Comparison of ENCODE assay signal across 22 cellular contexts in genomic region chr18:25639601-25640000, GRCh38.
"Had no signal": no experiment of that assay in that cellular context is flagged by ENCODE, and none has a peak within 500 bp of the region (broad histone marks: within the 10 kb centered on the region; RNA-seq: fewer than 3 reads in every experiment).

No MANE protein-coding gene starts in this region.

- DNase-seq: Kasumi-1, MV-4-11, NCI-H1048, NCI-H1105, NCI-H1417, NCI-H1436 treated with DMSO at 0.1 percent for 48 hours, NCI-H1694, NCI-H187 treated with DMSO at 0.1 percent for 48 hours, NCI-H2029 treated with DMSO at 0.1 percent for 48 hours, NCI-H2227 treated with DMSO at 0.1 percent for 48 hours, NCI-H524, NCI-H69, NCI-H774, PC-3, SHP77, SK-N-SH, SW 1271 had no signal

- H3K9me3 ChIP-seq: SK-N-SH had no signal

- ATAC-seq: HepG2, K562, Panc1, PC-3 had no signal

- H3K9ac ChIP-seq: KMS-11, SK-N-SH had no signal

- H3K27ac ChIP-seq: KMS-11, RWPE1 had no signal

- H3K4me2 ChIP-seq: KMS-11, SK-N-SH had no signal

- H3K9me2 ChIP-seq: SK-N-SH had no signal

- H3K4me3 ChIP-seq: K562 had no signal
